14 cellular contexts compared by ENCODE assay signal in genomic region chr9:18605763-18606162, GRCh38.
DNase-seq lines count a peak whose midpoint lies in the region; ATAC-seq, FAIRE-seq and TF ChIP-seq lines count a peak whose summit lies in the region.
"Had no signal": no experiment of that assay in that cellular context is flagged by ENCODE, and none has a peak within 500 bp of the region (broad histone marks: within the 10 kb centered on the region; RNA-seq: fewer than 3 reads in every experiment).

No MANE protein-coding gene starts in this region.

- WGBS in right cardiac atrium, result 41% methylated on average over 6 of the region's 6 CpGs
- 58% methylated on average over 6 of the region's 6 CpGs for WGBS in hepatocyte (ENCODE audit: low lambda C conversion rate, missing lambda C conversion rate)

- no peak overlapping the region for H3K4me2 ChIP-seq in hepatocyte

- DNase-seq in H54 (ENCODE audit: insufficient read length, low spot score) (no peak), brain microvascular endothelial cell (peak; percentile 43), right cardiac atrium (peak; percentile 59 to 87 (median 81)), skeletal muscle cell (ENCODE audit: low read depth) (peak; percentile 35), NCI-H748 (lab: John Stamatoyannopoulos, UW; ENCODE audit: unreplicated experiment) (no peak), hepatocyte (ENCODE audit: low spot score) (no peak)
- DNase-seq in stimulated activated naive B cell treated with anti-CD40 and anti-IgM and Interleukin-4, amounts not matched to agents 10 μg/mL and 1 μg/mL and 100 μg/mL, for 72 hours, result no peak
- DNase-seq: activated CD4-positive, alpha-beta memory T cell treated with anti-CD3 and anti-CD28 coated beads for 36 hours; activated gamma-delta T cell; CD8-positive, alpha-beta memory T cell; NCI-H1436 treated with DMSO at 0.1 percent for 48 hours had no signal

- H3K27me3 Mint-ChIP-seq in stimulated activated naive B cell treated with anti-CD40 and anti-IgM and Interleukin-4, amounts not matched to agents 10 μg/mL and 1 μg/mL and 100 μg/mL, for 72 hours, result no peaks in the 10 kb centered on the region
- H3K27me3 Mint-ChIP-seq: activated CD4-positive, alpha-beta memory T cell treated with anti-CD3 and anti-CD28 coated beads for 36 hours; CD8-positive, alpha-beta memory T cell had no signal

- ATAC-seq in right cardiac atrium (peak; percentile 96 to 97), HG03108 (IDR thresholded peaks at IDR 0.05; ENCODE audit: unreplicated experiment) (no peak)
- ATAC-seq in stimulated activated naive B cell treated with anti-CD40 and anti-IgM and Interleukin-4, amounts not matched to agents 10 μg/mL and 1 μg/mL and 100 μg/mL, for 72 hours (replicated peaks), result no peak

- no peak overlapping the region for H3K4me3 Mint-ChIP-seq in stimulated activated naive B cell treated with anti-CD40 and anti-IgM and Interleukin-4, amounts not matched to agents 10 μg/mL and 1 μg/mL and 100 μg/mL, for 72 hours
- H3K4me3 Mint-ChIP-seq: activated CD4-positive, alpha-beta memory T cell treated with anti-CD3 and anti-CD28 coated beads for 36 hours; CD8-positive, alpha-beta memory T cell had no signal

- H2AFZ ChIP-seq in hepatocyte, result no peak overlapping the region

- peaks cover 0 to 1% of the 10 kb centered on the region in 2 donors for H3K9me3 Mint-ChIP-seq in stimulated activated naive B cell treated with anti-CD40 and anti-IgM and Interleukin-4, amounts not matched to agents 10 μg/mL and 1 μg/mL and 100 μg/mL, for 72 hours
- H3K9me3 Mint-ChIP-seq: activated CD4-positive, alpha-beta memory T cell treated with anti-CD3 and anti-CD28 coated beads for 36 hours; CD8-positive, alpha-beta memory T cell had no signal

- H3K79me2 ChIP-seq in hepatocyte, result no peaks in the 10 kb centered on the region

- H3K27ac Mint-ChIP-seq in stimulated activated naive B cell treated with anti-CD40 and anti-IgM and Interleukin-4, amounts not matched to agents 10 μg/mL and 1 μg/mL and 100 μg/mL, for 72 hours, result no peak overlapping the region
- H3K27ac Mint-ChIP-seq: activated CD4-positive, alpha-beta memory T cell treated with anti-CD3 and anti-CD28 coated beads for 36 hours; CD8-positive, alpha-beta memory T cell had no signal

- H3K4me3 ChIP-seq in brain microvascular endothelial cell (ENCODE audit: low read depth, low read length), result no peak overlapping the region
- no peak overlapping the region for H3K4me3 ChIP-seq in right cardiac atrium (ENCODE audit: low read length)
- H3K4me3 ChIP-seq in skeletal muscle cell (ENCODE audit: low read depth, low read length), result no peak overlapping the region
- H3K4me3 ChIP-seq in hepatocyte, result no peak overlapping the region

- no peaks in the 10 kb centered on the region for H3K36me3 ChIP-seq in brain microvascular endothelial cell (replicated peaks)
- H3K36me3 ChIP-seq in hepatocyte (replicated peaks; ENCODE audit: insufficient read depth, low read depth), result no peaks in the 10 kb centered on the region

- H3K9me3 ChIP-seq in right cardiac atrium (ENCODE audit: control insufficient read depth, low read length) (no peaks in the 10 kb centered on the region), hepatocyte (ENCODE audit: low read depth) (no peaks in the 10 kb centered on the region)

- H3K4me1 ChIP-seq in right cardiac atrium (ENCODE audit: control insufficient read depth, insufficient read depth, low read length), result peaks cover 4% of the 10 kb centered on the region
- H3K4me1 ChIP-seq in hepatocyte (ENCODE audit: insufficient read depth), result peaks cover 13% of the 10 kb centered on the region

- no peak for TF ChIP-seq POLR2A in H54 (IDR thresholded peaks at IDR 0.05; ENCODE audit: low read depth, low read length)

- no peaks in the 10 kb centered on the region for H3K4me1 Mint-ChIP-seq in stimulated activated naive B cell treated with anti-CD40 and anti-IgM and Interleukin-4, amounts not matched to agents 10 μg/mL and 1 μg/mL and 100 μg/mL, for 72 hours
- H3K4me1 Mint-ChIP-seq: CD8-positive, alpha-beta memory T cell had no signal

- H3K27me3 ChIP-seq in brain microvascular endothelial cell (replicated peaks), result no peaks in the 10 kb centered on the region
- no peaks in the 10 kb centered on the region for H3K27me3 ChIP-seq in right cardiac atrium (ENCODE audit: control insufficient read depth, insufficient read depth)
- no peaks in the 10 kb centered on the region for H3K27me3 ChIP-seq in hepatocyte

- intact Hi-C loops in right cardiac atrium (cut with DNase I), result no loop called here

- H3K9me2 ChIP-seq in hepatocyte (replicated peaks; ENCODE audit: insufficient read depth), result no peaks in the 10 kb centered on the region

- TF ChIP-seq CTCF in brain microvascular endothelial cell (IDR thresholded peaks at IDR 0.05; ENCODE audit: low read depth, low read length, missing control alignments) (no peak), hepatocyte (IDR thresholded peaks at IDR 0.05; ENCODE audit: poor library complexity) (no peak)

- in situ Hi-C loops in brain microvascular endothelial cell (cut with HindIII; ENCODE audit: low pct_ligation_motif_present, low sequenced_read_pairs), result no loop called here

- peak overlapping the region; percentile 46 for H3K27ac ChIP-seq in brain microvascular endothelial cell
- peak overlapping the region; percentile 52 for H3K27ac ChIP-seq in right cardiac atrium (ENCODE audit: low read length)
- H3K27ac ChIP-seq in hepatocyte, result no peak overlapping the region

- H3K36me3 Mint-ChIP-seq in stimulated activated naive B cell treated with anti-CD40 and anti-IgM and Interleukin-4, amounts not matched to agents 10 μg/mL and 1 μg/mL and 100 μg/mL, for 72 hours, result no peaks in the 10 kb centered on the region
- H3K36me3 Mint-ChIP-seq: activated CD4-positive, alpha-beta memory T cell treated with anti-CD3 and anti-CD28 coated beads for 36 hours; CD8-positive, alpha-beta memory T cell had no signal

- H4K20me1 ChIP-seq in hepatocyte (ENCODE audit: insufficient read depth, poor library complexity, severe bottlenecking), result no peaks in the 10 kb centered on the region

- FAIRE-seq in H54 (lab: Jason Lieb, UNC), result peak; percentile 53
- FAIRE-seq: colon, HTR-8/SVneo had no signal

Comparison
In these comparisons a context has a peak if more than half of its experiments do, and no peak if none do; other contexts are left out.
1. DNase-seq: peak in brain microvascular endothelial cell (single experiment), right cardiac atrium (3 of 3) and skeletal muscle cell (single experiment); none in H54 (single experiment), NCI-H748 (single experiment), stimulated activated naive B cell treated with anti-CD40 and anti-IgM and Interleukin-4, amounts not matched to agents 10 μg/mL and 1 μg/mL and 100 μg/mL, for 72 hours (single experiment) and hepatocyte (single experiment).
2. ATAC-seq: peak in right cardiac atrium (2 of 2); none in HG03108 (single experiment) and stimulated activated naive B cell treated with anti-CD40 and anti-IgM and Interleukin-4, amounts not matched to agents 10 μg/mL and 1 μg/mL and 100 μg/mL, for 72 hours (0 of 2).